In the genomic region with DNA sequence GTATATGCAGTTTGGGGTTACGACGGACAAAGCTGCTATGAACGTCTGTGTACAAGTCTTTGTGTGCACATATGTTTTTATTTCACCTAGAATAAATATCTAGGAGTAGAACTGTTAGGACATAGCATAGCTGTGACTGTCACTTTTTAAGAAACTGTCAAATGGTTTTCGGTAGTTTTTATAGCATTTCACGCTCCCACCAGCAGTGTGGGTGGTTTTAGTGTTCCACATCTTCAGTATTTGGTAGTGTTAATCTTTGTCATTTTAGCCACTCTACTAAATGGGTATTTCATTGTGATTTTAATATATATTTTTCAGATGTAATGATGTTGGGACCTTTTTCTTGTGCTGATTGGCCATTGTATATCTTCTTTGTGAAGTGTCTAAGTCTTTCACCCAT, we compare ENCODE assay signal across 19 cellular contexts.
DNase-seq lines count a peak whose midpoint lies in the region; ATAC-seq and TF ChIP-seq lines count a peak whose summit lies in the region.
"Had no signal": no experiment of that assay in that cellular context is flagged by ENCODE, and none has a peak within 500 bp of the region (broad histone marks: within the 10 kb centered on the region; RNA-seq: fewer than 3 reads in every experiment).

No MANE protein-coding gene starts in this region.

- CTCF ChIA-PET in activated CD8-positive, alpha-beta T cell treated with anti-CD3 and anti-CD28 coated beads for 36 hours (lab: Charles Lee) = no interaction called here

- H3K9me3 ChIP-seq in neutrophil = no peaks in the 10 kb centered on the region
- H3K9me3 ChIP-seq in BE2C = no peaks in the 10 kb centered on the region; the same call in 1 of the 2 replicates
- H3K9me3 ChIP-seq: body of pancreas, colonic mucosa, testis had no signal

- H3K4me1 ChIP-seq in neutrophil (ENCODE audit: control insufficient read depth in 1 of 2, insufficient read depth in 1 of 2, low read depth in 1 of 2, low read length in 1 of 2) = peaks cover 54 to 58% of the 10 kb centered on the region in 2 experiments
- H3K4me1 ChIP-seq in BE2C = no peaks in the 10 kb centered on the region
- H3K4me1 ChIP-seq: colonic mucosa, testis had no signal

- intact Hi-C loops in activated CD4-positive, alpha-beta T cell treated with anti-CD3 and anti-CD28 coated beads, Interleukin-2, amount 10 ng/mL, durations not matched to agents 24 days and 14 days (cut with micrococcal nuclease) = loop anchor here (10.0 kb wide), 1 partner anchor 343 kb away; no protein-coding TSS in a partner anchor
- intact Hi-C loops in activated CD8-positive, alpha-beta T cell treated with anti-CD3 and anti-CD28 coated beads for 36 hours (cut with micrococcal nuclease) = no loop called here

- peaks cover 17% of the 10 kb centered on the region for H3K36me3 Mint-ChIP-seq in activated CD4-positive, alpha-beta T cell treated with anti-CD3 and anti-CD28 coated beads, Interleukin-2, amount 10 ng/mL, durations not matched to agents 24 days and 14 days (ENCODE audit: low read depth)
- peaks cover 5% of the 10 kb centered on the region for H3K36me3 Mint-ChIP-seq in activated CD8-positive, alpha-beta T cell treated with anti-CD3 and anti-CD28 coated beads for 36 hours (ENCODE audit: low read depth)

- H3K27me3 ChIP-seq in neutrophil (no peaks in the 10 kb centered on the region), BE2C (no peaks in the 10 kb centered on the region; the same call in 1 of the 2 replicates)
- H3K27me3 ChIP-seq: body of pancreas, colonic mucosa, testis had no signal

- H3K27ac Mint-ChIP-seq in activated CD4-positive, alpha-beta T cell treated with anti-CD3 and anti-CD28 coated beads, Interleukin-2, amount 10 ng/mL, durations not matched to agents 24 days and 14 days = no peak overlapping the region
- H3K27ac Mint-ChIP-seq in activated CD8-positive, alpha-beta T cell treated with anti-CD3 and anti-CD28 coated beads for 36 hours = peak overlapping the region; percentile 43
- H3K27ac Mint-ChIP-seq: activated CD4-positive, alpha-beta T cell treated with anti-CD3 and anti-CD28 coated beads, Interleukin-2, amount 10 ng/mL, durations not matched to agents 7 days and 5 days; activated naive CD8-positive, alpha-beta T cell treated with anti-CD3 and anti-CD28 coated beads, Interleukin-2, amount 10 ng/mL, durations not matched to agents 7 days and 5 days had no signal

- peak overlapping the region; percentile 3 for H3K4me3 Mint-ChIP-seq in activated CD4-positive, alpha-beta T cell treated with anti-CD3 and anti-CD28 coated beads, Interleukin-2, amount 10 ng/mL, durations not matched to agents 24 days and 14 days
- H3K4me3 Mint-ChIP-seq in activated CD8-positive, alpha-beta T cell treated with anti-CD3 and anti-CD28 coated beads for 36 hours = peak overlapping the region; percentile 61
- H3K4me3 Mint-ChIP-seq: activated CD4-positive, alpha-beta T cell treated with anti-CD3 and anti-CD28 coated beads, Interleukin-2, amount 10 ng/mL, durations not matched to agents 7 days and 5 days; activated naive CD8-positive, alpha-beta T cell treated with anti-CD3 and anti-CD28 coated beads, Interleukin-2, amount 10 ng/mL, durations not matched to agents 7 days and 5 days had no signal

- no peaks in the 10 kb centered on the region for H3K27me3 Mint-ChIP-seq in activated CD4-positive, alpha-beta T cell treated with anti-CD3 and anti-CD28 coated beads, Interleukin-2, amount 10 ng/mL, durations not matched to agents 24 days and 14 days
- H3K27me3 Mint-ChIP-seq in activated CD8-positive, alpha-beta T cell treated with anti-CD3 and anti-CD28 coated beads for 36 hours = no peaks in the 10 kb centered on the region
- H3K27me3 Mint-ChIP-seq: activated CD4-positive, alpha-beta T cell treated with anti-CD3 and anti-CD28 coated beads, Interleukin-2, amount 10 ng/mL, durations not matched to agents 7 days and 5 days; activated naive CD8-positive, alpha-beta T cell treated with anti-CD3 and anti-CD28 coated beads, Interleukin-2, amount 10 ng/mL, durations not matched to agents 7 days and 5 days had no signal

- ATAC-seq in HG02885 (IDR thresholded peaks at IDR 0.05; ENCODE audit: poor library complexity, unreplicated experiment) = peak; percentile 18
- ATAC-seq in activated CD8-positive, alpha-beta T cell treated with anti-CD3 and anti-CD28 coated beads for 36 hours = no peak
- ATAC-seq: body of pancreas, left colon had no signal

- no peak for DNase-seq in activated CD4-positive, alpha-beta T cell treated with anti-CD3 and anti-CD28 coated beads, Interleukin-2, amount 10 ng/mL, durations not matched to agents 24 days and 14 days
- DNase-seq in activated CD4-positive, alpha-beta T cell treated with anti-CD3 and anti-CD28 coated beads, Interleukin-2, amount 50 U/mL, for 1 hour = no peak
- DNase-seq in activated CD8-positive, alpha-beta T cell treated with anti-CD3 and anti-CD28 coated beads for 36 hours = peak; percentile 23
- DNase-seq in BE2C = no peak
- DNase-seq in AG08395 (ENCODE audit: low spot score) = no peak
- no peak for DNase-seq in NCI-H748 (lab: John Stamatoyannopoulos, UW; ENCODE audit: unreplicated experiment)
- DNase-seq: activated CD4-positive, alpha-beta T cell treated with anti-CD3 and anti-CD28 coated beads, Interleukin-2, amount 10 ng/mL, durations not matched to agents 7 days and 5 days; activated naive CD8-positive, alpha-beta T cell treated with anti-CD3 and anti-CD28 coated beads, Interleukin-2, amount 10 ng/mL, durations not matched to agents 7 days and 5 days; body of pancreas; colonic mucosa; DMS153; glutamatergic neuron; left colon; midbrain; stimulated activated CD8-positive, alpha-beta memory T cell treated with anti-CD3 and anti-CD28 coated beads, Interleukin-4, amount 100 ng/mL, for 48 hours; testis had no signal

- POLR2A ChIA-PET in activated CD8-positive, alpha-beta T cell treated with anti-CD3 and anti-CD28 coated beads for 36 hours (lab: Charles Lee) = interaction anchor here (0.9 kb wide), 1 partner anchor 17 kb away, joined by 3 read pairs; no protein-coding TSS in a partner anchor

- no peak for TF ChIP-seq CTCF in activated CD8-positive, alpha-beta T cell treated with anti-CD3 and anti-CD28 coated beads for 36 hours (IDR thresholded peaks at IDR 0.05)
- no peak for TF ChIP-seq CTCF in neutrophil (IDR thresholded peaks at IDR 0.05)
- TF ChIP-seq CTCF in BE2C (IDR thresholded peaks at IDR 0.05; ENCODE audit: low read depth, low read length) = no peak

- peaks cover 52% of the 10 kb centered on the region for H3K4me1 Mint-ChIP-seq in activated CD4-positive, alpha-beta T cell treated with anti-CD3 and anti-CD28 coated beads, Interleukin-2, amount 10 ng/mL, durations not matched to agents 24 days and 14 days
- peaks cover 61% of the 10 kb centered on the region for H3K4me1 Mint-ChIP-seq in activated CD8-positive, alpha-beta T cell treated with anti-CD3 and anti-CD28 coated beads for 36 hours (ENCODE audit: low read depth)

- H3K4me3 ChIP-seq in neutrophil (ENCODE audit: low read depth in 1 of 2, low read length in 1 of 2) (peak overlapping the region in 1 of 2 experiments; percentile 84), BE2C (ENCODE audit: low read depth, low read length) (no peak overlapping the region)
- H3K4me3 ChIP-seq: body of pancreas, colonic mucosa, testis had no signal

- no peaks in the 10 kb centered on the region for H3K9me3 Mint-ChIP-seq in activated CD4-positive, alpha-beta T cell treated with anti-CD3 and anti-CD28 coated beads, Interleukin-2, amount 10 ng/mL, durations not matched to agents 24 days and 14 days
- H3K9me3 Mint-ChIP-seq in activated CD8-positive, alpha-beta T cell treated with anti-CD3 and anti-CD28 coated beads for 36 hours = no peaks in the 10 kb centered on the region
- H3K9me3 Mint-ChIP-seq: activated CD4-positive, alpha-beta T cell treated with anti-CD3 and anti-CD28 coated beads, Interleukin-2, amount 10 ng/mL, durations not matched to agents 7 days and 5 days; activated naive CD8-positive, alpha-beta T cell treated with anti-CD3 and anti-CD28 coated beads, Interleukin-2, amount 10 ng/mL, durations not matched to agents 7 days and 5 days; CD14-positive monocyte had no signal

- peak overlapping the region; percentile 99 for H3K27ac ChIP-seq in neutrophil
- H3K27ac ChIP-seq: colonic mucosa, testis had no signal

- H3K36me3 ChIP-seq in neutrophil (peaks cover 8% of the 10 kb centered on the region), BE2C (no peaks in the 10 kb centered on the region)
- H3K36me3 ChIP-seq: colonic mucosa had no signal
